12 cellular contexts compared by ENCODE assay signal in the genomic region with DNA sequence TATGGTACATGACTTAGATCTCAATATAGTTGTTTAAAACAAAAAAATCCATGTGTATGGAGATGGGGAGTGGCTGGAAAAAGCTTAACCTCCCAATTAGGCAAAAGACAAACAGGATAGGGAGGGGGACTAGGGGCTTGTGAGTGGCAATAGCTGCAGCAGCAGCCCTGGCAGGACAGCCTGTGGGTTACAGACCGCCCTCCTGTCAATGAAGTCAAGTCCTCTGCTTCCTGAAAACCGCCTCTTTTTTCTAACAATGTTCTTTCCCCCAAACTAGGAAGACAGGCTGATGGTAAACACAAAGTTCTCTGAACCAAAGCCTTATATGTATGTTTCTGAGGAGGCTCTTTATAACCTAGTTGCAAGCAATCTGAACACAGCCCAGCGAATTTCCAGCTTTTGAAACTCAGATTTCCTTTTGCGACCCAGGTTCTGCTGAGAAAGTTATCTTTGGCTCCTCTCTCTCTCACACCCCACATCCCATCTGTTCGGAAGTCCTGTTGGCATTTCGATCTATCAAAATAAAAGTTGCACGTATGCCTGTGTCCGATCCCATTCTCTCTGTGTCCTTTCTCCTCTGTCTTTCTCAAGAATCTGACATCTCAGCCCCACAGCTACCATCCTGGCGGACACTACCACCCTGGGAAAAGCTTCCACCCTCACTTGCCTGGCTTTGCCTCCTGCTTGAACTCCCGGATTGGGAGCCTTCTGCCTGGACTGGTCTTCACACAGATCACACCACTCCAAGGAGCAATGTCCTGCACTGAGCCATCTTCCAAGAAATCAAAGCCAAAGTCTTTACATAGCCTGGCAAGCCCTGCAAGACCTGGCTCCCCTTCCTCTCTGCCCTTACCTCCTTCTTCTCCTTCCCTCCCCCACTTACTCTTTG. TPM values are rescaled to one million over a fixed set of nuclear protein-coding genes. Genes with fewer than 3 reads are reported as not detected.
DNase-seq lines count a peak whose midpoint lies in the region; ATAC-seq and TF ChIP-seq lines count a peak whose summit lies in the region.
"Had no signal": no experiment of that assay in that cellular context is flagged by ENCODE, and none has a peak within 500 bp of the region (broad histone marks: within the 10 kb centered on the region; RNA-seq: fewer than 3 reads in every experiment).

No MANE protein-coding gene starts in this region.

- H3K9me3 Mint-ChIP-seq in WTC11 = peaks cover 4% of the 10 kb centered on the region
- peaks cover 3% of the 10 kb centered on the region for H3K9me3 Mint-ChIP-seq in osteocyte (ENCODE audit: unreplicated experiment)

- peak overlapping the region; percentile 28 for H3K4me3 ChIP-seq in AG04450 (ENCODE audit: low read depth, low read length)

- H3K27ac ChIP-seq in AG04450 (ENCODE audit: low read depth, low read length) = peak overlapping the region; percentile 79

- H3K4me1 Mint-ChIP-seq in WTC11 = peaks cover 21% of the 10 kb centered on the region
- H3K4me1 Mint-ChIP-seq in osteocyte (ENCODE audit: unreplicated experiment) = peaks cover 76% of the 10 kb centered on the region

- ATAC-seq in WTC11 (no peak; the same call in 1 of the 2 replicates), Right ventricle myocardium superior (ENCODE audit: poor library complexity) (peak; percentile 33)

- intact Hi-C loops in Right ventricle myocardium superior (cut with DNase I) = no loop called here
- intact Hi-C loops in head of caudate nucleus (cut with DNase I) = no loop called here

- no peaks in the 10 kb centered on the region; the same call in 1 of the 2 replicates for H3K27me3 Mint-ChIP-seq in WTC11 (ENCODE audit: low read depth)
- H3K27me3 Mint-ChIP-seq in osteocyte (ENCODE audit: unreplicated experiment) = no peaks in the 10 kb centered on the region

- CTCF ChIA-PET in AG04450 (lab: Charles Lee) (interaction anchor here (1.0 to 1.1 kb wide), 2 partner anchors 12 to 329 kb away, joined by 3 read pairs; no protein-coding TSS in a partner anchor), WTC11 (lab: Charles Lee) (no interaction called here)

- TF ChIP-seq CTCF in AG04450 (IDR thresholded peaks at IDR 0.05; ENCODE audit: low read depth, low read length) (no peak), WTC11 (IDR thresholded peaks at IDR 0.05) (no peak), osteocyte (IDR thresholded peaks at IDR 0.05) (no peak)

- no peaks in the 10 kb centered on the region for H3K9me3 ChIP-seq in AG04450 (ENCODE audit: control insufficient read depth, insufficient read depth, low read length)

- POLR2A ChIA-PET in AG04450 (lab: Yijun Ruan, JAX) = interaction anchor here (1.3 to 1.8 kb wide), 3 partner anchors 9 to 55 kb away, joined by 4 to 5 read pairs (median 4); no protein-coding TSS in a partner anchor
- POLR2A ChIA-PET in WTC11 (lab: Charles Lee) = no interaction called here

- H3K4me3 Mint-ChIP-seq in WTC11 = no peak overlapping the region
- H3K4me3 Mint-ChIP-seq in osteocyte (ENCODE audit: unreplicated experiment) = peak overlapping the region; percentile 61

- DNase-seq in AG04450 (ENCODE audit: low read depth, low spot score) (no peak), WTC11 (ENCODE audit: low spot score) (no peak), Right ventricle myocardium superior (no peak), osteocyte (ENCODE audit: extremely low spot score, unreplicated experiment) (no peak), SIG-M5 (lab: John Stamatoyannopoulos, UW) (no peak), head of caudate nucleus (no peak), AG20443 (ENCODE audit: low spot score) (no peak), NCI-H187 (lab: John Stamatoyannopoulos, UW) (no peak)
- DNase-seq: amygdala; NCI-H524; stimulated activated CD4-positive, alpha-beta T cell treated with anti-CD3 and anti-CD28 coated beads, Interleukin-15, amount 100 ng/mL, for 24 hours; stimulated activated naive CD4-positive, alpha-beta T cell treated with Interleukin-2 at 50 U/mL for 16 hours had no signal

- H3K27me3 ChIP-seq in AG04450 (ENCODE audit: control insufficient read depth, insufficient read depth, low read length) = no peaks in the 10 kb centered on the region

- peaks cover 4% of the 10 kb centered on the region for H3K36me3 Mint-ChIP-seq in WTC11
- peaks cover 2% of the 10 kb centered on the region for H3K36me3 Mint-ChIP-seq in osteocyte (ENCODE audit: unreplicated experiment)

- H3K27ac Mint-ChIP-seq in WTC11 (0 out of 2 replicates have a peak overlapping the region, but pooled peaks have one; percentile 0), osteocyte (ENCODE audit: unreplicated experiment) (peak overlapping the region; percentile 93)

TF ChIP-seq in WTC11, 78 proteins besides CTCF, POLR2A, EP300 and RAD21:
- no peak for TF ChIP-seq ATF1 (CRISPR knock-in tag; IDR thresholded peaks at IDR 0.05)
- no peak for TF ChIP-seq NFE2L1 (CRISPR knock-in tag; IDR thresholded peaks at IDR 0.05)
- TF ChIP-seq OVOL2 (CRISPR knock-in tag; IDR thresholded peaks at IDR 0.05; ENCODE audit: borderline replicate concordance) = no peak
- TF ChIP-seq HMGA2 (CRISPR knock-in tag; IDR thresholded peaks at IDR 0.05) = no peak
- no peak for TF ChIP-seq IRF2 (CRISPR knock-in tag; IDR thresholded peaks at IDR 0.05; ENCODE audit: borderline replicate concordance, low read depth)

RNA-seq across cellular contexts. Expression of gene ATP8B1, which starts 10.1 kb away (rescaled TPM):
- polyA plus RNA-seq in AG04450 (2011; rRNA removed) = 59.8 and 77.6 TPM in 2 replicates
- polyA minus RNA-seq in AG04450 (2011; rRNA and poly(A)+ RNA removed) = 73.5 and 97.0 TPM in 2 replicates
- 2.7 to 5.6 TPM (median 3.9 TPM) in 3 replicates for total RNA-seq in WTC11 (2021)
- total RNA-seq in Right ventricle myocardium superior = 5.9 TPM
- total RNA-seq in osteocyte = 38.5 and 38.7 TPM in 2 replicates
